In genomic region chr18:7459851-7460774, GRCh38 we compare ENCODE assay signal across 9 cellular contexts.
A peak's percentile ranks its signal among the peaks of the same experiment; 100 is the strongest.
DNase-seq lines count a peak whose midpoint lies in the region; ATAC-seq and TF ChIP-seq lines count a peak whose summit lies in the region.
"Had no signal": no experiment of that assay in that cellular context is flagged by ENCODE, and none has a peak within 500 bp of the region (broad histone marks: within the 10 kb centered on the region; RNA-seq: fewer than 3 reads in every experiment).

No MANE protein-coding gene starts in this region.

- no peak overlapping the region for H3K14ac ChIP-seq in neuronal stem cell (ENCODE audit: low read length)

- no peak overlapping the region for H3K4me2 ChIP-seq in neuronal stem cell (ENCODE audit: insufficient read depth, low read length, poor library complexity, severe bottlenecking)

- H2BK120ac ChIP-seq in neuronal stem cell (ENCODE audit: low read depth, low read length) = no peak overlapping the region

- POLR2A ChIA-PET in activated CD4-positive, alpha-beta memory T cell treated with anti-CD3 and anti-CD28 coated beads, Interleukin-2, amount 10 ng/mL, durations not matched to agents 7 days and 5 days (lab: Charles Lee) = no interaction called here

- peaks cover 5% of the 10 kb centered on the region for H3K27me3 Mint-ChIP-seq in type B pancreatic cell
- no peaks in the 10 kb centered on the region for H3K27me3 Mint-ChIP-seq in activated CD4-positive, alpha-beta memory T cell treated with anti-CD3 and anti-CD28 coated beads, Interleukin-2, amount 10 ng/mL, durations not matched to agents 7 days and 5 days
- H3K27me3 Mint-ChIP-seq: IgD-negative memory B cell, T-cell had no signal

- no peaks in the 10 kb centered on the region for H3K79me1 ChIP-seq in neuronal stem cell (ENCODE audit: low read depth, low read length)

- H3K9me3 ChIP-seq in RWPE2 (ENCODE audit: severe bottlenecking) (no peaks in the 10 kb centered on the region), neuronal stem cell (replicated peaks in 1 of 2; ENCODE audit: control insufficient read depth in 2 of 2, insufficient read depth in 1 of 2, low read depth in 1 of 2, low read length in 2 of 2) (no peaks in the 10 kb centered on the region)

- peaks cover 17% of the 10 kb centered on the region for H3K4me1 Mint-ChIP-seq in type B pancreatic cell (ENCODE audit: unreplicated experiment)
- H3K4me1 Mint-ChIP-seq in activated CD4-positive, alpha-beta memory T cell treated with anti-CD3 and anti-CD28 coated beads, Interleukin-2, amount 10 ng/mL, durations not matched to agents 7 days and 5 days = no peaks in the 10 kb centered on the region
- H3K4me1 Mint-ChIP-seq: IgD-negative memory B cell, T-cell had no signal

- H3K9me3 Mint-ChIP-seq in type B pancreatic cell = no peaks in the 10 kb centered on the region
- peaks cover 6% of the 10 kb centered on the region for H3K9me3 Mint-ChIP-seq in activated CD4-positive, alpha-beta memory T cell treated with anti-CD3 and anti-CD28 coated beads, Interleukin-2, amount 10 ng/mL, durations not matched to agents 7 days and 5 days

- peak overlapping the region; percentile 44 for H4K8ac ChIP-seq in neuronal stem cell (ENCODE audit: low read depth, low read length)

- no peak for TF ChIP-seq CTCF in RWPE2 (IDR thresholded peaks at IDR 0.05; ENCODE audit: poor library complexity, severe bottlenecking)
- no peak for TF ChIP-seq CTCF in foreskin keratinocyte (conservative IDR thresholded peaks at IDR 0.05)
- TF ChIP-seq CTCF in type B pancreatic cell (conservative IDR thresholded peaks at IDR 0.05) = no peak

- ATAC-seq in RWPE2 (ENCODE audit: low read depth) (peak; percentile 50; the same call in 1 of the 3 replicates), foreskin keratinocyte (peak; percentile 58), HG03460 (IDR thresholded peaks at IDR 0.05; ENCODE audit: unreplicated experiment) (no peak)
- ATAC-seq: T-cell had no signal

- CTCF ChIA-PET in activated CD4-positive, alpha-beta memory T cell treated with anti-CD3 and anti-CD28 coated beads, Interleukin-2, amount 10 ng/mL, durations not matched to agents 7 days and 5 days (lab: Charles Lee) = no interaction called here

- H3K27me3 ChIP-seq in RWPE2 (ENCODE audit: insufficient read depth, poor library complexity, severe bottlenecking) (no peaks in the 10 kb centered on the region), foreskin keratinocyte (peaks cover 8% of the 10 kb centered on the region), neuronal stem cell (ENCODE audit: control insufficient read depth in 3 of 3, insufficient read depth in 3 of 3, low read depth in 1 of 3, low read length in 3 of 3) (peaks cover 0 to 21% (median 0%) of the 10 kb centered on the region in 3 experiments)

- H3K36me3 Mint-ChIP-seq in type B pancreatic cell = no peaks in the 10 kb centered on the region
- no peaks in the 10 kb centered on the region for H3K36me3 Mint-ChIP-seq in activated CD4-positive, alpha-beta memory T cell treated with anti-CD3 and anti-CD28 coated beads, Interleukin-2, amount 10 ng/mL, durations not matched to agents 7 days and 5 days (ENCODE audit: low read depth)
- H3K36me3 Mint-ChIP-seq: IgD-negative memory B cell, T-cell had no signal

- H2BK15ac ChIP-seq in neuronal stem cell (ENCODE audit: low read length) = peak overlapping the region; percentile 41

- H4K91ac ChIP-seq in neuronal stem cell (ENCODE audit: low read depth, low read length, poor library complexity) = no peak overlapping the region

- no peak for DNase-seq in RWPE2 (ENCODE audit: low spot score)
- no peak for DNase-seq in foreskin keratinocyte
- DNase-seq in neuronal stem cell (ENCODE audit: low spot score) = no peak
- no peak for DNase-seq in type B pancreatic cell (ENCODE audit: extremely low spot score, unreplicated experiment)
- no peak for DNase-seq in DMS153 (lab: John Stamatoyannopoulos, UW)
- no peak for DNase-seq in activated CD4-positive, alpha-beta memory T cell treated with anti-CD3 and anti-CD28 coated beads, Interleukin-2, amount 10 ng/mL, durations not matched to agents 7 days and 5 days
- DNase-seq: T-cell had no signal

- no peak overlapping the region for H3K27ac Mint-ChIP-seq in type B pancreatic cell
- no peak overlapping the region for H3K27ac Mint-ChIP-seq in activated CD4-positive, alpha-beta memory T cell treated with anti-CD3 and anti-CD28 coated beads, Interleukin-2, amount 10 ng/mL, durations not matched to agents 7 days and 5 days
- H3K27ac Mint-ChIP-seq: T-cell had no signal

- peak overlapping the region; percentile 82 for H2AFZ ChIP-seq in neuronal stem cell (ENCODE audit: low read length)

- peak overlapping the region; percentile 39 for H2AK5ac ChIP-seq in neuronal stem cell (ENCODE audit: low read depth, low read length)

- no peak overlapping the region for H3K4me3 ChIP-seq in RWPE2 (ENCODE audit: severe bottlenecking)
- H3K4me3 ChIP-seq in neuronal stem cell (ENCODE audit: low read length in 2 of 2) = no peak overlapping the region

- H3K9ac ChIP-seq in neuronal stem cell (ENCODE audit: low read depth, low read length, poor library complexity) = no peak overlapping the region

- H2BK5ac ChIP-seq in neuronal stem cell (ENCODE audit: low read length) = no peak overlapping the region

- peak overlapping the region; percentile 92 for H3K18ac ChIP-seq in neuronal stem cell (ENCODE audit: low read length)

- H3K4me1 ChIP-seq in RWPE2 (ENCODE audit: insufficient read depth, poor library complexity, severe bottlenecking) (no peaks in the 10 kb centered on the region), foreskin keratinocyte (no peaks in the 10 kb centered on the region), neuronal stem cell (ENCODE audit: control insufficient read depth in 2 of 2, insufficient read depth in 1 of 2, low read depth in 1 of 2, low read length in 2 of 2) (peaks cover 3 to 9% of the 10 kb centered on the region in 2 donors)

- no peak overlapping the region for H3K4ac ChIP-seq in neuronal stem cell (ENCODE audit: low read length)

- H3K36me3 ChIP-seq in RWPE2 (ENCODE audit: low read depth) (no peaks in the 10 kb centered on the region), neuronal stem cell (replicated peaks in 1 of 2; ENCODE audit: control insufficient read depth in 2 of 2, insufficient read depth in 2 of 2, low read length in 2 of 2) (no peaks in the 10 kb centered on the region)

- H3K4me3 Mint-ChIP-seq in type B pancreatic cell = peak overlapping the region; percentile 44
- no peak overlapping the region for H3K4me3 Mint-ChIP-seq in activated CD4-positive, alpha-beta memory T cell treated with anti-CD3 and anti-CD28 coated beads, Interleukin-2, amount 10 ng/mL, durations not matched to agents 7 days and 5 days
- H3K4me3 Mint-ChIP-seq: IgD-negative memory B cell, T-cell had no signal

- no peak overlapping the region for H3K23ac ChIP-seq in neuronal stem cell (ENCODE audit: low read depth, low read length, poor library complexity)

- no peak overlapping the region for H3K27ac ChIP-seq in RWPE2 (ENCODE audit: poor library complexity, severe bottlenecking)
- H3K27ac ChIP-seq in foreskin keratinocyte = no peak overlapping the region
- H3K27ac ChIP-seq in neuronal stem cell (replicated peaks; ENCODE audit: low read length) = peak overlapping the region; percentile 25

- WGBS in neuronal stem cell (ENCODE audit: extremely low coverage in 2 of 2, insufficient read length in 2 of 2, insufficient replicate concordance in 1 of 2), 2 donors = no CpG with 5 or more reads among the region's 25 CpGs

- H2BK12ac ChIP-seq in neuronal stem cell (ENCODE audit: low read length) = no peak overlapping the region
